In the genomic region with DNA sequence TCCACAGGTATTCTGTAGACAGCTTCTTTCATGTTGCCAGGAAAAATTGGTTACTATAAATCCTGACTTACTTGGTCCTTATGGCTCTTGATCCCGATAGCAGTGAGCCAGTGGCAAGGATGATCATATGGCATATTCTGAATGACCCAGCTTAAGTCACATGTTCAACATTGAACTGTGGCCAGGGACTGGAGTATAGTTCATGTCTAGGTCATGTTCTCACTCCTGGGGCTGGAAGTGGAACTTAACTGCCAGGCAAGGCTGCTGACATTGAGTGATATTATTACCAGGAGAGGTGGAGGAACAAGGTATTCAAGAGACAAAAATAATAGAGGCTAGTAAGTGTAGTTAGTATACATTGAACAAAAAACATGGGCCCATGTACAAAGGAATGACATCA, we compare ENCODE assay signal across 32 cellular contexts. TPM values are rescaled to one million over a fixed set of nuclear protein-coding genes. Genes with fewer than 3 reads are reported as not detected.
DNase-seq lines count a peak whose midpoint lies in the region; ATAC-seq and TF ChIP-seq lines count a peak whose summit lies in the region.
"Had no signal": no experiment of that assay in that cellular context is flagged by ENCODE, and none has a peak within 500 bp of the region (broad histone marks: within the 10 kb centered on the region; RNA-seq: fewer than 3 reads in every experiment).

No MANE protein-coding gene starts in this region.

- in situ Hi-C loops in brain microvascular endothelial cell (cut with HindIII; ENCODE audit: low pct_ligation_motif_present, low sequenced_read_pairs) (no loop called here), gastrocnemius medialis (cut with MboI; ENCODE audit: low sequenced_read_pairs in 4 of 4) (loop anchor here in 1 of 4 donors (25.0 kb wide), 1 partner anchor 95 kb away; no protein-coding TSS in a partner anchor)

- H3K4me1 ChIP-seq in gastrocnemius medialis (peaks cover 20 to 25% of the 10 kb centered on the region in 2 donors), BE2C (no peaks in the 10 kb centered on the region)
- H3K4me1 ChIP-seq: breast epithelium, colonic mucosa, spleen, uterus had no signal

- H3K4me3 ChIP-seq in brain microvascular endothelial cell (ENCODE audit: low read depth, low read length), result no peak overlapping the region
- H3K4me3 ChIP-seq in gastrocnemius medialis, result no peak overlapping the region
- no peak overlapping the region for H3K4me3 ChIP-seq in BE2C (ENCODE audit: low read depth, low read length)
- H3K4me3 ChIP-seq: breast epithelium, colonic mucosa, lung, mucosa of descending colon, spleen, uterus had no signal

- DNase-seq in HEK293T (ENCODE audit: extremely low spot score) (peak; percentile 9), brain microvascular endothelial cell (peak; percentile 5), left lobe of liver (ENCODE audit: low spot score) (no peak), gastrocnemius medialis (peak; percentile 15 to 69), AG20443 (ENCODE audit: low spot score) (no peak), BE2C (no peak)
- DNase-seq: ACHN; activated CD4-positive, alpha-beta memory T cell treated with anti-CD3 and anti-CD28 coated beads for 36 hours; activated CD4-positive, CD25-positive, alpha-beta regulatory T cell treated with anti-CD3 and anti-CD28 coated beads, Interleukin-2, amount 50 U/mL, for 72 hours; activated CD8-positive, alpha-beta memory T cell treated with anti-CD3 and anti-CD28 coated beads, Interleukin-2, amount 50 U/mL, for 4 hours; amygdala; CD8-positive, alpha-beta memory T cell; colonic mucosa; DMS153; effector CD4-positive, alpha-beta T cell; glutamatergic neuron; Karpas-422; mucosa of descending colon; natural killer cell; NCI-H1417 treated with DMSO at 0.1 percent for 48 hours; NCI-H2081 treated with DMSO at 0.1 percent for 48 hours; NCI-H748 treated with DMSO at 0.1 percent for 48 hours; SIG-M5; spleen; stimulated activated CD4-positive, alpha-beta T cell treated with anti-CD3 and anti-CD28 coated beads, Interleukin-2, amount 100 ng/mL, for 24 hours; stimulated activated naive CD8-positive, alpha-beta T cell treated with anti-CD3 and anti-CD28 coated beads, Interleukin-15, amount 100 ng/mL, for 72 hours; uterus had no signal

- ATAC-seq in left lobe of liver (peak; percentile 81), gastrocnemius medialis (peak; percentile 83 to 99), GM21423 (IDR thresholded peaks at IDR 0.05; ENCODE audit: unreplicated experiment) (no peak)
- ATAC-seq: activated naive CD4-positive, alpha-beta T cell treated with anti-CD3 and anti-CD28 coated beads, Interleukin-2, amount 50 U/mL, for 72 hours; mucosa of descending colon; natural killer cell; Panc1; stimulated activated naive CD8-positive, alpha-beta T cell treated with anti-CD3 and anti-CD28 coated beads, Interleukin-15, amount 100 ng/mL, for 72 hours had no signal

- CTCF ChIA-PET in HEK293T (lab: Yijun Ruan, JAX), result no interaction called here

- TF ChIP-seq CTCF in brain microvascular endothelial cell (IDR thresholded peaks at IDR 0.05; ENCODE audit: low read depth, low read length, missing control alignments) (no peak), gastrocnemius medialis (IDR thresholded peaks at IDR 0.05 in 4 of 5, conservative IDR thresholded peaks at IDR 0.05 in 1 of 5) (no peak), BE2C (IDR thresholded peaks at IDR 0.05; ENCODE audit: low read depth, low read length) (no peak)

- POLR2A ChIA-PET in HEK293T (lab: Yijun Ruan, JAX), result no interaction called here

- H3K36me3 ChIP-seq in brain microvascular endothelial cell (replicated peaks) (no peaks in the 10 kb centered on the region), gastrocnemius medialis (no peaks in the 10 kb centered on the region), BE2C (no peaks in the 10 kb centered on the region)
- H3K36me3 ChIP-seq: breast epithelium, colonic mucosa, uterus had no signal

- intact Hi-C loops in gastrocnemius medialis (cut with DNase I; ENCODE audit: low total_unique reads), result no loop called here

- TF ChIP-seq POLR2A in gastrocnemius medialis (IDR thresholded peaks at IDR 0.05), result no peak

- no peaks in the 10 kb centered on the region for H3K9me3 ChIP-seq in gastrocnemius medialis
- H3K9me3 ChIP-seq in BE2C, result no peaks in the 10 kb centered on the region
- H3K9me3 ChIP-seq: breast epithelium, colonic mucosa, mucosa of descending colon, spleen, uterus had no signal

- no peak overlapping the region for H3K27ac ChIP-seq in brain microvascular endothelial cell
- peak overlapping the region; percentile 33 to 67 (median 54) for H3K27ac ChIP-seq in gastrocnemius medialis
- H3K27ac ChIP-seq: breast epithelium, colonic mucosa, spleen, uterus had no signal

- H3K27me3 ChIP-seq in brain microvascular endothelial cell (replicated peaks) (no peaks in the 10 kb centered on the region), gastrocnemius medialis (no peaks in the 10 kb centered on the region), BE2C (no peaks in the 10 kb centered on the region)
- H3K27me3 ChIP-seq: breast epithelium, colonic mucosa, spleen, uterus had no signal

TF ChIP-seq in HEK293T, 16 proteins besides CTCF, POLR2A, EP300 and RAD21:
- TF ChIP-seq TARDBP (IDR thresholded peaks at IDR 0.05), result no peak
- TF ChIP-seq SUZ12 (IDR thresholded peaks at IDR 0.05), result no peak
- no peak for TF ChIP-seq NFRKB (IDR thresholded peaks at IDR 0.05)
- TF ChIP-seq L3MBTL2 (conservative IDR thresholded peaks at IDR 0.05), result no peak
- no peak for TF ChIP-seq PKNOX1 (IDR thresholded peaks at IDR 0.05)
- no peak for TF ChIP-seq FOXM1 (IDR thresholded peaks at IDR 0.05; ENCODE audit: borderline replicate concordance)

RNA-seq across cellular contexts. Expression of gene R3HDM1, which starts 26.2 kb away (rescaled TPM):
- total RNA-seq in left lobe of liver, result 12.4 TPM
- total RNA-seq in gastrocnemius medialis, result 10 to 100 TPM; 13.5 to 35.7 (median 19.1) TPM
- polyA plus RNA-seq in BE2C (2012; ENCODE audit: insufficient read depth, insufficient read length, low read depth), result 13.9 TPM

RNA-seq across cellular contexts. Expression of gene ZRANB3, which starts 26.5 kb away (rescaled TPM):
- total RNA-seq in left lobe of liver (2.9 TPM), gastrocnemius medialis (1 to 10 TPM; 1.9 to 4.8 (median 2.9) TPM)
- 0.97 TPM for polyA plus RNA-seq in BE2C (2012; ENCODE audit: insufficient read depth, insufficient read length, low read depth)

Comparison
In these comparisons a context has a peak if more than half of its experiments do, and no peak if none do; other contexts are left out.
1. DNase-seq: peak in HEK293T (single experiment), brain microvascular endothelial cell (single experiment) and gastrocnemius medialis (2 of 2); none in left lobe of liver (single experiment), AG20443 (single experiment) and BE2C (single experiment).